In the genomic region with DNA sequence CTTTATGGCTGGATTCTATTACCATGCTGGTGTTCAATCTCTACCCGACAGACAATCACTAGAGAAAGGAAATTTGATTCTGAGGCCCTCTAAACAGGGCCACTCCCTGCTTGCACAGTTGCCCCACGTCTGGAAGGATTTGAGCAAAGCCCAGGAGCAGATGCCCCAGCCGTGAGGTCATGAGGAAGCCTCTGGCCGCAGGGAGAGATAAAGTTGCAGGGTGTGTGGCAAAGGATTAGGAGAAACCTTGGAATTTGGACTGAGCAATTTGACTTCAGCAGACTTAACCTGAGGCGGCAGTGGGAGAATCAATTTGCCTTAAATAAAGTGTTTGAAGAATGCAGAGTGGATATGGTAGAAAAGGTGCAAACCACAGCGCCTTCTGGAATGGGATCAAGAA, we compare ENCODE assay signal across 8 cellular contexts. TPM values are rescaled to one million over a fixed set of nuclear protein-coding genes. Genes with fewer than 3 reads are reported as not detected.
DNase-seq lines count a peak whose midpoint lies in the region; ATAC-seq and TF ChIP-seq lines count a peak whose summit lies in the region.

No MANE protein-coding gene starts in this region.

- no peak overlapping the region for H3K9ac ChIP-seq in Karpas-422 (ENCODE audit: low read length)

- H3K9me3 Mint-ChIP-seq in activated naive CD4-positive, alpha-beta T cell treated with anti-CD3 and anti-CD28 coated beads for 36 hours = no peaks in the 10 kb centered on the region
- H3K9me3 Mint-ChIP-seq in activated CD8-positive, alpha-beta memory T cell treated with anti-CD3 and anti-CD28 coated beads, Interleukin-2, amount 10 ng/mL, durations not matched to agents 7 days and 5 days (ENCODE audit: low read depth) = no peaks in the 10 kb centered on the region

- no peaks in the 10 kb centered on the region for H3K9me3 ChIP-seq in tibial nerve
- no peaks in the 10 kb centered on the region for H3K9me3 ChIP-seq in Karpas-422 (ENCODE audit: low read length)

- TF ChIP-seq EP300 in tibial nerve (IDR thresholded peaks at IDR 0.05) = peak in 1 of 2 donors; percentile 40

- DNase-seq in activated naive CD4-positive, alpha-beta T cell treated with anti-CD3 and anti-CD28 coated beads for 36 hours = no peak
- no peak for DNase-seq in activated naive CD4-positive, alpha-beta T cell (lab: John Stamatoyannopoulos, UW)
- peak; percentile 79 for DNase-seq in astrocyte of the hippocampus (ENCODE audit: low read depth, low spot score)
- peak; percentile 38 for DNase-seq in iPS-NIHi7 (ENCODE audit: extremely low spot score)
- DNase-seq in tibial nerve (ENCODE audit: low spot score in 2 of 2) = peak in 1 of 2 donors; percentile 38
- no peak for DNase-seq in Karpas-422
- no peak for DNase-seq in activated CD8-positive, alpha-beta memory T cell treated with anti-CD3 and anti-CD28 coated beads, Interleukin-2, amount 10 ng/mL, durations not matched to agents 7 days and 5 days

- no peaks in the 10 kb centered on the region for H3K36me3 ChIP-seq in tibial nerve
- no peaks in the 10 kb centered on the region for H3K36me3 ChIP-seq in Karpas-422 (ENCODE audit: insufficient read depth, low read length)

- H3K36me3 Mint-ChIP-seq in activated naive CD4-positive, alpha-beta T cell treated with anti-CD3 and anti-CD28 coated beads for 36 hours (ENCODE audit: low read depth) = no peaks in the 10 kb centered on the region
- H3K36me3 Mint-ChIP-seq in activated CD8-positive, alpha-beta memory T cell treated with anti-CD3 and anti-CD28 coated beads, Interleukin-2, amount 10 ng/mL, durations not matched to agents 7 days and 5 days = peaks cover 1% of the 10 kb centered on the region

- peak overlapping the region; percentile 15 for H3K27ac Mint-ChIP-seq in activated naive CD4-positive, alpha-beta T cell treated with anti-CD3 and anti-CD28 coated beads for 36 hours
- no peak overlapping the region for H3K27ac Mint-ChIP-seq in activated CD8-positive, alpha-beta memory T cell treated with anti-CD3 and anti-CD28 coated beads, Interleukin-2, amount 10 ng/mL, durations not matched to agents 7 days and 5 days

- no peaks in the 10 kb centered on the region for H4K20me1 ChIP-seq in Karpas-422 (ENCODE audit: insufficient read depth, low read depth, low read length)

- no peaks in the 10 kb centered on the region for H3K79me2 ChIP-seq in Karpas-422 (ENCODE audit: low read length)

- H3K4me1 ChIP-seq in tibial nerve (peaks cover 0 to 17% (median 3%) of the 10 kb centered on the region in 4 donors), Karpas-422 (ENCODE audit: low read length) (peaks cover 10% of the 10 kb centered on the region)

- no peak overlapping the region for H3K4me3 ChIP-seq in tibial nerve
- no peak overlapping the region for H3K4me3 ChIP-seq in Karpas-422 (ENCODE audit: low read length)

- no peak for TF ChIP-seq POLR2A in tibial nerve (IDR thresholded peaks at IDR 0.05)

- ATAC-seq in activated CD8-positive, alpha-beta memory T cell treated with anti-CD3 and anti-CD28 coated beads, Interleukin-2, amount 10 ng/mL, durations not matched to agents 7 days and 5 days = no peak
- no peak for ATAC-seq in GM21528 (IDR thresholded peaks at IDR 0.05; ENCODE audit: low FRiP score, unreplicated experiment)

- 69 to 71% methylated on average over 6 of the region's 6 CpGs for WGBS in tibial nerve, 2 donors

- no peak overlapping the region for H2AFZ ChIP-seq in Karpas-422 (ENCODE audit: low read length)

- H3K4me3 Mint-ChIP-seq in activated naive CD4-positive, alpha-beta T cell treated with anti-CD3 and anti-CD28 coated beads for 36 hours = no peak overlapping the region
- no peak overlapping the region for H3K4me3 Mint-ChIP-seq in activated CD8-positive, alpha-beta memory T cell treated with anti-CD3 and anti-CD28 coated beads, Interleukin-2, amount 10 ng/mL, durations not matched to agents 7 days and 5 days

- CTCF ChIA-PET in activated naive CD4-positive, alpha-beta T cell treated with anti-CD3 and anti-CD28 coated beads for 36 hours (lab: Charles Lee) = no interaction called here
- CTCF ChIA-PET in activated CD8-positive, alpha-beta memory T cell treated with anti-CD3 and anti-CD28 coated beads, Interleukin-2, amount 10 ng/mL, durations not matched to agents 7 days and 5 days (lab: Charles Lee) = interaction anchor here (1.3 to 1.5 kb wide), 2 partner anchors 10 to 12 kb away, joined by 3 read pairs; no protein-coding TSS in a partner anchor

- no peak for TF ChIP-seq CTCF in tibial nerve (IDR thresholded peaks at IDR 0.05)

- H3K4me1 Mint-ChIP-seq in activated naive CD4-positive, alpha-beta T cell treated with anti-CD3 and anti-CD28 coated beads for 36 hours (ENCODE audit: low read depth) = peaks cover 27% of the 10 kb centered on the region
- H3K4me1 Mint-ChIP-seq in activated CD8-positive, alpha-beta memory T cell treated with anti-CD3 and anti-CD28 coated beads, Interleukin-2, amount 10 ng/mL, durations not matched to agents 7 days and 5 days = peaks cover 24% of the 10 kb centered on the region

- H3K27ac ChIP-seq in tibial nerve (peak overlapping the region in 3 of 4 donors; percentile 35 to 53 (median 52)), Karpas-422 (ENCODE audit: low read length) (no peak overlapping the region)

- no peaks in the 10 kb centered on the region for H3K27me3 ChIP-seq in tibial nerve
- H3K27me3 ChIP-seq in Karpas-422 (ENCODE audit: low read length) = no peaks in the 10 kb centered on the region

- no peak overlapping the region for H3K4me2 ChIP-seq in Karpas-422 (ENCODE audit: low read depth, low read length, poor library complexity, severe bottlenecking)

- H3K27me3 Mint-ChIP-seq in activated naive CD4-positive, alpha-beta T cell treated with anti-CD3 and anti-CD28 coated beads for 36 hours (ENCODE audit: low read depth) = no peaks in the 10 kb centered on the region
- no peaks in the 10 kb centered on the region for H3K27me3 Mint-ChIP-seq in activated CD8-positive, alpha-beta memory T cell treated with anti-CD3 and anti-CD28 coated beads, Interleukin-2, amount 10 ng/mL, durations not matched to agents 7 days and 5 days

- H3K9me2 ChIP-seq in Karpas-422 (replicated peaks; ENCODE audit: insufficient read depth, low read length) = no peaks in the 10 kb centered on the region

- intact Hi-C loops in activated naive CD4-positive, alpha-beta T cell treated with anti-CD3 and anti-CD28 coated beads for 36 hours (cut with micrococcal nuclease) = no loop called here

RNA-seq across cellular contexts. Expression of a gene that starts 40.2 kb away (rescaled TPM):
- 10 to 100 TPM; 78.9 to 82.1 TPM for total RNA-seq in activated naive CD4-positive, alpha-beta T cell treated with anti-CD3 and anti-CD28 coated beads for 36 hours
- total RNA-seq in tibial nerve = 100 to 1,000 TPM; 156 to 226 (median 189) TPM
- 3.9 and 5.9 TPM in 2 replicates for total RNA-seq in Karpas-422 (2014; rRNA removed; shearing (Covaris generic); ENCODE audit: low replicate concordance)
- total RNA-seq in activated CD8-positive, alpha-beta memory T cell treated with anti-CD3 and anti-CD28 coated beads, Interleukin-2, amount 10 ng/mL, durations not matched to agents 7 days and 5 days = 100 to 1,000 TPM; 149 to 208 TPM

Comparison
In these comparisons a context has a peak if more than half of its experiments do, and no peak if none do; other contexts are left out.
1. DNase-seq: peak in astrocyte of the hippocampus (single experiment) and iPS-NIHi7 (single experiment); none in activated naive CD4-positive, alpha-beta T cell treated with anti-CD3 and anti-CD28 coated beads for 36 hours (single experiment), activated naive CD4-positive, alpha-beta T cell (0 of 4), Karpas-422 (single experiment) and activated CD8-positive, alpha-beta memory T cell treated with anti-CD3 and anti-CD28 coated beads, Interleukin-2, amount 10 ng/mL, durations not matched to agents 7 days and 5 days (single experiment).
2. RNA of a gene that starts 40.2 kb away (total RNA-seq): 149 to 208 TPM in activated CD8-positive, alpha-beta memory T cell treated with anti-CD3 and anti-CD28 coated beads, Interleukin-2, amount 10 ng/mL, durations not matched to agents 7 days and 5 days, 156 to 226 TPM in tibial nerve and 78.9 to 82.1 TPM in activated naive CD4-positive, alpha-beta T cell treated with anti-CD3 and anti-CD28 coated beads for 36 hours; 3.9 to 5.9 TPM in Karpas-422; every median in the first group is over 10 times any median in the second.